In genomic region chr4:16695896-16696295, GRCh38 we compare ENCODE assay signal across 21 cellular contexts.
"Had no signal": no experiment of that assay in that cellular context is flagged by ENCODE, and none has a peak within 500 bp of the region (broad histone marks: within the 10 kb centered on the region; RNA-seq: fewer than 3 reads in every experiment).

No MANE protein-coding gene starts in this region.

- H3K27ac Mint-ChIP-seq: dendritic cell treated with granulocyte-macrophage colony-stimulating factor and Interleukin-4, amounts not matched to agents 40 ng/mL and 50 ng/mL, for 4 days; natural killer cell; stimulated activated effector memory CD8-positive, alpha-beta T cell treated with anti-CD3 and anti-CD28 coated beads, Interleukin-12 subunit alpha, Interleukin-12 subunit beta, amount 100 ng/mL, for 72 hours; type B pancreatic cell had no signal

- H3K36me3 Mint-ChIP-seq: natural killer cell; stimulated activated effector memory CD8-positive, alpha-beta T cell treated with anti-CD3 and anti-CD28 coated beads, Interleukin-12 subunit alpha, Interleukin-12 subunit beta, amount 100 ng/mL, for 72 hours; type B pancreatic cell had no signal

- H3K27me3 Mint-ChIP-seq: dendritic cell treated with granulocyte-macrophage colony-stimulating factor and Interleukin-4, amounts not matched to agents 40 ng/mL and 50 ng/mL, for 4 days; type B pancreatic cell had no signal

- H3K27me3 ChIP-seq: colonic mucosa, neutrophil, pancreas, sigmoid colon, stomach, thyroid gland had no signal

- H3K9me3 ChIP-seq: colonic mucosa, esophagus squamous epithelium, lower lobe of right lung, neutrophil, pancreas, psoas muscle, sigmoid colon, stomach, thyroid gland had no signal

- H3K4me3 Mint-ChIP-seq: dendritic cell treated with granulocyte-macrophage colony-stimulating factor and Interleukin-4, amounts not matched to agents 40 ng/mL and 50 ng/mL, for 4 days; natural killer cell; neural crest cell; stimulated activated effector memory CD8-positive, alpha-beta T cell treated with anti-CD3 and anti-CD28 coated beads, Interleukin-12 subunit alpha, Interleukin-12 subunit beta, amount 100 ng/mL, for 72 hours; type B pancreatic cell had no signal

- H3K36me3 ChIP-seq: colonic mucosa, esophagus squamous epithelium, lower lobe of right lung, neutrophil, pancreas, sigmoid colon, stomach, thyroid gland had no signal

- DNase-seq: colonic mucosa; effector CD8-positive, alpha-beta T cell; erythroblast; esophagus squamous epithelium; left ventricle myocardium superior; lower lobe of right lung; natural killer cell; pancreas; psoas muscle; right cardiac atrium; sigmoid colon; stimulated activated CD4-positive, alpha-beta T cell treated with anti-CD3 and anti-CD28 coated beads, Interleukin-2, amount 100 ng/mL, for 24 hours; stimulated activated CD4-positive, alpha-beta T cell treated with anti-CD3 and anti-CD28 coated beads, Interleukin-4, amount 100 ng/mL, for 24 hours; stimulated activated naive CD4-positive, alpha-beta T cell treated with Interleukin-2 at 50 U/mL for 16 hours; stomach; thyroid gland had no signal

- H3K4me1 ChIP-seq: colonic mucosa, pancreas, psoas muscle had no signal

- H3K4me1 Mint-ChIP-seq: natural killer cell; stimulated activated effector memory CD8-positive, alpha-beta T cell treated with anti-CD3 and anti-CD28 coated beads, Interleukin-12 subunit alpha, Interleukin-12 subunit beta, amount 100 ng/mL, for 72 hours had no signal

- H3K27ac ChIP-seq: colonic mucosa, esophagus squamous epithelium, lower lobe of right lung, neutrophil, pancreas, psoas muscle, sigmoid colon, stomach, thyroid gland had no signal

- H3K4me3 ChIP-seq: colonic mucosa, esophagus squamous epithelium, lower lobe of right lung, pancreas, psoas muscle, sigmoid colon, stomach, thyroid gland had no signal

- H3K9me3 Mint-ChIP-seq: dendritic cell treated with granulocyte-macrophage colony-stimulating factor and Interleukin-4, amounts not matched to agents 40 ng/mL and 50 ng/mL, for 4 days; natural killer cell; neural crest cell; type B pancreatic cell had no signal

- ATAC-seq: left ventricle myocardium superior; lower lobe of right lung; natural killer cell; pancreas; psoas muscle; right cardiac atrium; stimulated activated effector memory CD8-positive, alpha-beta T cell treated with anti-CD3 and anti-CD28 coated beads, Interleukin-12 subunit alpha, Interleukin-12 subunit beta, amount 100 ng/mL, for 72 hours had no signal
